In the genomic region with DNA sequence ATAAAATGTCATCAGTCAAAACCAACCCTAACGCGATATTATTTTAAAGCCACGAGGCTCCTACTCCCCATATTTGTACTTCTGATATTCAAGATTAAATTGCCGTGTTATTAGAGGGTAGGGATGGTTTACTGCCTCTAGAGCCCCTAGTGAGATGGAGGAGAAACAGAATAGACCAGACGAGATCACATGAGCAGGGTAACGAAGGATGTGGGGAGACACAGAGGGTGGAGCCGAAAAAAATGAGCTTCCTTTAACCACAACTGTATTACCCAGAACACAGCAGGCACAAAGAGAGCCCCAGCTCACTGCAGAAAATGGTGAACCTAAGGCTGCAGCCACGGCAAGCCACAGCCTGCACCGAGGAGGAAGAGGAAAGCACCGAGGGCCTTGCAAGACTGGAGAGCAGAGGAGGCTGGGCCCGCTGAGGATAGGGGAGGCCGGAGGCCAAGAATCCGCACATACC, we compare ENCODE assay signal across 1 cellular context.
TF ChIP-seq lines count a peak whose summit lies in the region.

No MANE protein-coding gene starts in this region.

TF ChIP-seq in GM23338, 12 proteins besides CTCF, POLR2A, EP300 and RAD21 (continued from another document):
- TF ChIP-seq, protein P1, sequence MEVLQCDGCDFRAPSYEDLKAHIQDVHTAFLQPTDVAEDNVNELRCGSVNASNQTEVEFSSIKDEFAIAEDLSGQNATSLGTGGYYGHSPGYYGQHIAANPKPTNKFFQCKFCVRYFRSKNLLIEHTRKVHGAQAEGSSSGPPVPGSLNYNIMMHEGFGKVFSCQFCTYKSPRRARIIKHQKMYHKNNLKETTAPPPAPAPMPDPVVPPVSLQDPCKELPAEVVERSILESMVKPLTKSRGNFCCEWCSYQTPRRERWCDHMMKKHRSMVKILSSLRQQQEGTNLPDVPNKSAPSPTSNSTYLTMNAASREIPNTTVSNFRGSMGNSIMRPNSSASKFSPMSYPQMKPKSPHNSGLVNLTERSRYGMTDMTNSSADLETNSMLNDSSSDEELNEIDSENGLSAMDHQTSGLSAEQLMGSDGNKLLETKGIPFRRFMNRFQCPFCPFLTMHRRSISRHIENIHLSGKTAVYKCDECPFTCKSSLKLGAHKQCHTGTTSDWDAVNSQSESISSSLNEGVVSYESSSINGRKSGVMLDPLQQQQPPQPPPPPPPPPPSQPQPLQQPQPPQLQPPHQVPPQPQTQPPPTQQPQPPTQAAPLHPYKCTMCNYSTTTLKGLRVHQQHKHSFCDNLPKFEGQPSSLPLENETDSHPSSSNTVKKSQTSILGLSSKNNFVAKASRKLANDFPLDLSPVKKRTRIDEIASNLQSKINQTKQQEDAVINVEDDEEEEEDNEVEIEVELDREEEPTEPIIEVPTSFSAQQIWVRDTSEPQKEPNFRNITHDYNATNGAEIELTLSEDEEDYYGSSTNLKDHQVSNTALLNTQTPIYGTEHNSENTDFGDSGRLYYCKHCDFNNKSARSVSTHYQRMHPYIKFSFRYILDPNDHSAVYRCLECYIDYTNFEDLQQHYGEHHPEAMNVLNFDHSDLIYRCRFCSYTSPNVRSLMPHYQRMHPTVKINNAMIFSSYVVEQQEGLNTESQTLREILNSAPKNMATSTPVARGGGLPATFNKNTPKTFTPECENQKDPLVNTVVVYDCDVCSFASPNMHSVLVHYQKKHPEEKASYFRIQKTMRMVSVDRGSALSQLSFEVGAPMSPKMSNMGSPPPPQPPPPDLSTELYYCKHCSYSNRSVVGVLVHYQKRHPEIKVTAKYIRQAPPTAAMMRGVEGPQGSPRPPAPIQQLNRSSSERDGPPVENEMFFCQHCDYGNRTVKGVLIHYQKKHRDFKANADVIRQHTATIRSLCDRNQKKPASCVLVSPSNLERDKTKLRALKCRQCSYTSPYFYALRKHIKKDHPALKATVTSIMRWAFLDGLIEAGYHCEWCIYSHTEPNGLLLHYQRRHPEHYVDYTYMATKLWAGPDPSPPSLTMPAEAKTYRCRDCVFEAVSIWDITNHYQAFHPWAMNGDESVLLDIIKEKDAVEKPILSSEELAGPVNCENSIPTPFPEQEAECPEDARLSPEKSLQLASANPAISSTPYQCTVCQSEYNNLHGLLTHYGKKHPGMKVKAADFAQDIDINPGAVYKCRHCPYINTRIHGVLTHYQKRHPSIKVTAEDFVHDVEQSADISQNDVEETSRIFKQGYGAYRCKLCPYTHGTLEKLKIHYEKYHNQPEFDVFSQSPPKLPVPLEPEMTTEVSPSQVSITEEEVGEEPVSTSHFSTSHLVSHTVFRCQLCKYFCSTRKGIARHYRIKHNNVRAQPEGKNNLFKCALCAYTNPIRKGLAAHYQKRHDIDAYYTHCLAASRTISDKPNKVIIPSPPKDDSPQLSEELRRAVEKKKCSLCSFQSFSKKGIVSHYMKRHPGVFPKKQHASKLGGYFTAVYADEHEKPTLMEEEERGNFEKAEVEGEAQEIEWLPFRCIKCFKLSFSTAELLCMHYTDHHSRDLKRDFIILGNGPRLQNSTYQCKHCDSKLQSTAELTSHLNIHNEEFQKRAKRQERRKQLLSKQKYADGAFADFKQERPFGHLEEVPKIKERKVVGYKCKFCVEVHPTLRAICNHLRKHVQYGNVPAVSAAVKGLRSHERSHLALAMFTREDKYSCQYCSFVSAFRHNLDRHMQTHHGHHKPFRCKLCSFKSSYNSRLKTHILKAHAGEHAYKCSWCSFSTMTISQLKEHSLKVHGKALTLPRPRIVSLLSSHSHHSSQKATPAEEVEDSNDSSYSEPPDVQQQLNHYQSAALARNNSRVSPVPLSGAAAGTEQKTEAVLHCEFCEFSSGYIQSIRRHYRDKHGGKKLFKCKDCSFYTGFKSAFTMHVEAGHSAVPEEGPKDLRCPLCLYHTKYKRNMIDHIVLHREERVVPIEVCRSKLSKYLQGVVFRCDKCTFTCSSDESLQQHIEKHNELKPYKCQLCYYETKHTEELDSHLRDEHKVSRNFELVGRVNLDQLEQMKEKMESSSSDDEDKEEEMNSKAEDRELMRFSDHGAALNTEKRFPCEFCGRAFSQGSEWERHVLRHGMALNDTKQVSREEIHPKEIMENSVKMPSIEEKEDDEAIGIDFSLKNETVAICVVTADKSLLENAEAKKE (CRISPR knock-in tag; IDR thresholded peaks at IDR 0.05) = no peak
- TF ChIP-seq JUNB (IDR thresholded peaks at IDR 0.05; ENCODE audit: unreplicated experiment) (no peak), NANOG (IDR thresholded peaks at IDR 0.05; ENCODE audit: borderline replicate concordance) (no peak)
